Comparison of ENCODE assay signal across 10 cellular contexts in the genomic region with DNA sequence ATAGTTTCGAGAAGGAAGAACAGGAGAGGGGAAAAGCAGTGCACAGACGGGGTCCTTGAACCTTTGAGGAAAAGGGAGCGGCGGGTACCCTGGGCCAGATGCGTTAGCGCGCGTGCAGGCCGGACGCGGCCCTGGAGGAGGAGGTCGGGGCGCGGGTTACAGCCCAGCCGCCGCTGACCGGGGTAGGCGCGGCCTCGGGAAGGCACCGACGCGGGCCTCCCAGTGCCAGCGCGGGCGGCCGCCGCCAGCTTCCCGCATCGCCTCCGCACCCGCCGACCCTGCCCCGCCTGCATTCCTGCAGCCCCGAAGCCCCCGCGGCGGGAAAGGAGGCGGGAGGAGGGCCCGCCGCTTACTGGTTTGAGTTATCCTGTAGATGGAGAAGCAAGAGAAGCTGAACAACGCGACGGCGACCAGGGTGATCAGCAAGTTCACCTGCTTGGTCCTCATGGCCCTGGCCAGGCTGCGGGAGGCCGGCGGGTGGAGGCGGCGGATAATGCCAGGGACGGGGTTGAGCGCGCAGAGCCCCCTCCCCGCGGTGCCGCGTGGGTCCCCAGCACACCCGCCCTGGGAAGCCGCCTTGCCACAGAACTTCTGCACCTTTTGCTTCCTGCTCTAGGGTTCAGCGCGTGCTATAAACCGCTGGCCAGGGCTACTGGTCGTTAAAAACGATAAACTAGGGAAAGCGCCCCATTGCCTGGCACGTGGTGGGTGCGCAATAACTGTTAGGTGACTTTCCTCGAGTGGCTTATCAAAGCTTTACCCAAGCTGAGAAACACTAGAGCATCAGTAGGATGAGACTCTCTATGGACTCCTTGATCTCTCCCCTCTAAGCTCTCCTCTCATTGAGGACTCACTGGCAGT. TPM values are rescaled to one million over a fixed set of nuclear protein-coding genes. Genes with fewer than 3 reads are reported as not detected.
DNase-seq lines count a peak whose midpoint lies in the region; ATAC-seq and TF ChIP-seq lines count a peak whose summit lies in the region.
"Had no signal": no experiment of that assay in that cellular context is flagged by ENCODE, and none has a peak within 500 bp of the region (broad histone marks: within the 10 kb centered on the region; RNA-seq: fewer than 3 reads in every experiment).

TSS of gene MGAT4D (minus strand) at position 518 of the 861 bp plus-strand sequence. CDS start at position 447, 71 bp downstream.

- H3K4me3 ChIP-seq in CD8-positive, alpha-beta T cell (ENCODE audit: low read depth, low read length) = no peak within 1 kb of the TSS
- no peak within 1 kb of the TSS for H3K4me3 ChIP-seq in RWPE2 (ENCODE audit: severe bottlenecking)
- peak within 1 kb of the TSS; percentile 20 for H3K4me3 ChIP-seq in neuron (ENCODE audit: low read length)

- peaks cover 7% of the 10 kb centered on the region for H3K4me1 Mint-ChIP-seq in CD8-positive, alpha-beta T cell (ENCODE audit: low read depth)

- peaks cover 65% of the 10 kb centered on the region for H3K27me3 Mint-ChIP-seq in CD8-positive, alpha-beta T cell (ENCODE audit: low read depth)

- H3K36me3 ChIP-seq in CD8-positive, alpha-beta T cell (ENCODE audit: insufficient read depth, low read length) = no peaks in the 10 kb centered on the region
- no peaks in the 10 kb centered on the region for H3K36me3 ChIP-seq in RWPE2 (ENCODE audit: low read depth)
- H3K36me3 ChIP-seq in neuron (ENCODE audit: insufficient read depth, low read length) = no peaks in the 10 kb centered on the region

- CTCF ChIA-PET in CD8-positive, alpha-beta T cell (lab: Charles Lee) = no interaction called here

- POLR2A ChIA-PET in CD8-positive, alpha-beta T cell (lab: Charles Lee) = no interaction called here

- no peak for ATAC-seq in CD8-positive, alpha-beta T cell
- ATAC-seq in RWPE2 (ENCODE audit: low read depth) = peak; percentile 48; the same call in 1 of the 3 replicates
- peak; percentile 52 for ATAC-seq in Right ventricle myocardium superior (ENCODE audit: poor library complexity)
- no peak for ATAC-seq in GM21737 (IDR thresholded peaks at IDR 0.05; ENCODE audit: unreplicated experiment)
- no peak for ATAC-seq in GM18909 (IDR thresholded peaks at IDR 0.05; ENCODE audit: poor library complexity, unreplicated experiment)

- H3K4me3 Mint-ChIP-seq in CD8-positive, alpha-beta T cell = peak within 1 kb of the TSS; percentile 68

- H2AFZ ChIP-seq in neuron (ENCODE audit: low read depth, low read length) = peak within 1 kb of the TSS; percentile 2

- DNase-seq in CD8-positive, alpha-beta T cell = peak in 1 of 7 experiments; percentile 17
- DNase-seq in RWPE2 (ENCODE audit: low spot score) (no peak), Right ventricle myocardium superior (no peak), amygdala (lab: John Stamatoyannopoulos, UW) (no peak)
- no peak for DNase-seq in activated effector memory CD4-positive, alpha-beta T cell treated with anti-CD3 and anti-CD28 coated beads, Interleukin-2, amount 50 U/mL, for 16 hours
- DNase-seq: NCI-H2029 treated with DMSO at 0.1 percent for 48 hours had no signal

- H3K9me3 ChIP-seq in CD8-positive, alpha-beta T cell (ENCODE audit: low read length) = no peaks in the 10 kb centered on the region
- H3K9me3 ChIP-seq in RWPE2 (ENCODE audit: severe bottlenecking) (no peaks in the 10 kb centered on the region), neuron (ENCODE audit: low read length) (peaks cover 8% of the 10 kb centered on the region)

- no peaks in the 10 kb centered on the region for H3K9me3 Mint-ChIP-seq in CD8-positive, alpha-beta T cell

- intact Hi-C loops in CD8-positive, alpha-beta T cell (cut with DNase I, micrococcal nuclease) = no loop called here
- intact Hi-C loops in Right ventricle myocardium superior (cut with DNase I) = no loop called here

- H3K27ac ChIP-seq in CD8-positive, alpha-beta T cell (ENCODE audit: low read depth, low read length) = no peak within 1 kb of the TSS
- H3K27ac ChIP-seq in RWPE2 (ENCODE audit: poor library complexity, severe bottlenecking) = no peak within 1 kb of the TSS

- H3K36me3 Mint-ChIP-seq in CD8-positive, alpha-beta T cell = no peaks in the 10 kb centered on the region

- peaks cover 9% of the 10 kb centered on the region for H3K27me3 ChIP-seq in CD8-positive, alpha-beta T cell (ENCODE audit: insufficient read depth, low read length)
- H3K27me3 ChIP-seq in RWPE2 (ENCODE audit: insufficient read depth, poor library complexity, severe bottlenecking) = peaks cover 54% of the 10 kb centered on the region
- peaks cover 51% of the 10 kb centered on the region for H3K27me3 ChIP-seq in neuron (ENCODE audit: insufficient read depth, low read length)

- H3K27ac Mint-ChIP-seq in CD8-positive, alpha-beta T cell = no peak within 1 kb of the TSS

- no peak for TF ChIP-seq CTCF in CD8-positive, alpha-beta T cell (IDR thresholded peaks at IDR 0.05)
- no peak for TF ChIP-seq CTCF in RWPE2 (IDR thresholded peaks at IDR 0.05; ENCODE audit: poor library complexity, severe bottlenecking)

- peaks cover 5% of the 10 kb centered on the region for H3K4me1 ChIP-seq in CD8-positive, alpha-beta T cell (ENCODE audit: insufficient read depth, low read length)
- H3K4me1 ChIP-seq in RWPE2 (ENCODE audit: insufficient read depth, poor library complexity, severe bottlenecking) (no peaks in the 10 kb centered on the region), neuron (ENCODE audit: insufficient read depth, low read length) (no peaks in the 10 kb centered on the region)

RNA-seq across cellular contexts. Expression of gene MGAT4D, which starts in this region (rescaled TPM):
- not detected for total RNA-seq in CD8-positive, alpha-beta T cell
- not detected for total RNA-seq in Right ventricle myocardium superior
- total RNA-seq: G401 had no signal

Comparison
In these comparisons a context has a peak if more than half of its experiments do, and no peak if none do; other contexts are left out.
1. Peak in ATAC-seq in Right ventricle myocardium superior; RNA of the gene not detected or under 1 TPM.